Comparison of ENCODE assay signal across 24 cellular contexts in genomic region chr13:24016046-24016445, GRCh38.
"Had no signal": no experiment of that assay in that cellular context is flagged by ENCODE, and none has a peak within 500 bp of the region (broad histone marks: within the 10 kb centered on the region; RNA-seq: fewer than 3 reads in every experiment).

No MANE protein-coding gene starts in this region.

- H3K4me3 Mint-ChIP-seq: dendritic cell treated with granulocyte-macrophage colony-stimulating factor and Interleukin-4, amounts not matched to agents 40 ng/mL and 50 ng/mL, for 4 days; effector memory CD8-positive, alpha-beta T cell; endodermal cell; immature natural killer cell; mesothelial cell of epicardium had no signal

- DNase-seq: colonic mucosa; cortex of kidney; effector CD8-positive, alpha-beta T cell; effector memory CD8-positive, alpha-beta T cell; endodermal cell; erythroblast; esophagus squamous epithelium; foreskin fibroblast; foreskin melanocyte; gastrocnemius medialis; glutamatergic neuron; heart right ventricle; hypothalamus; immature natural killer cell; left cardiac atrium; left lung; left ventricle myocardium superior; lower lobe of right lung; mesenchymal stem cell; mucosa of descending colon had no signal

- H3K9me3 ChIP-seq: colonic mucosa, esophagus squamous epithelium, gastrocnemius medialis, heart right ventricle, left lung, lower lobe of right lung, mucosa of descending colon had no signal

- H3K27me3 ChIP-seq: colonic mucosa, esophagus squamous epithelium, gastrocnemius medialis, heart right ventricle, hepatocyte, left lung had no signal

- H3K4me2 ChIP-seq: hepatocyte had no signal

- H3K9me3 Mint-ChIP-seq: dendritic cell treated with granulocyte-macrophage colony-stimulating factor and Interleukin-4, amounts not matched to agents 40 ng/mL and 50 ng/mL, for 4 days; effector memory CD8-positive, alpha-beta T cell; endodermal cell; immature natural killer cell; mesothelial cell of epicardium had no signal

- H3K27ac ChIP-seq: colonic mucosa, epithelial cell of prostate, esophagus squamous epithelium, gastrocnemius medialis, heart right ventricle, hepatocyte, left lung, lower lobe of right lung had no signal

- H3K36me3 Mint-ChIP-seq: immature natural killer cell, mesothelial cell of epicardium had no signal

- H2AFZ ChIP-seq: hepatocyte had no signal

- H3K4me3 ChIP-seq: colonic mucosa, esophagus squamous epithelium, gastrocnemius medialis, heart right ventricle, hepatocyte, left lung, lower lobe of right lung, mucosa of descending colon had no signal

- H3K36me3 ChIP-seq: colonic mucosa, esophagus squamous epithelium, gastrocnemius medialis, heart right ventricle, left lung, lower lobe of right lung had no signal

- H3K4me1 ChIP-seq: colonic mucosa, gastrocnemius medialis, left lung, lower lobe of right lung had no signal

- H3K4me1 Mint-ChIP-seq: endodermal cell, mesothelial cell of epicardium had no signal

- H3K27ac Mint-ChIP-seq: dendritic cell treated with granulocyte-macrophage colony-stimulating factor and Interleukin-4, amounts not matched to agents 40 ng/mL and 50 ng/mL, for 4 days; endodermal cell; immature natural killer cell; mesothelial cell of epicardium had no signal
